ENCODE assay signal across 14 cellular contexts in genomic region chr2:46293466-46293865, GRCh38. TPM values are rescaled to one million over a fixed set of nuclear protein-coding genes. Genes with fewer than 3 reads are reported as not detected.
DNase-seq lines count a peak whose midpoint lies in the region; ATAC-seq, FAIRE-seq and TF ChIP-seq lines count a peak whose summit lies in the region.
"Had no signal": no experiment of that assay in that cellular context is flagged by ENCODE, and none has a peak within 500 bp of the region (broad histone marks: within the 10 kb centered on the region; RNA-seq: fewer than 3 reads in every experiment).

No MANE protein-coding gene starts in this region.

- peak overlapping the region; percentile 57 for H4K91ac ChIP-seq in trophoblast cell (ENCODE audit: low read depth, low read length)

- H3K27me3 Mint-ChIP-seq in activated CD8-positive, alpha-beta memory T cell treated with anti-CD3 and anti-CD28 coated beads, Interleukin-2, amount 10 ng/mL, durations not matched to agents 7 days and 5 days, result peaks cover 47% of the 10 kb centered on the region

- no peak for TF ChIP-seq EP300 in K562 (IDR thresholded peaks at IDR 0.05; ENCODE audit: low read length)

- H2AFZ ChIP-seq in GM23248, result no peak overlapping the region
- no peak overlapping the region for H2AFZ ChIP-seq in K562 (ENCODE audit: low read depth, low read length)
- no peak overlapping the region for H2AFZ ChIP-seq in trophoblast cell (ENCODE audit: insufficient read depth, low read length, poor library complexity)

- no peaks in the 10 kb centered on the region for H3K36me3 Mint-ChIP-seq in activated CD8-positive, alpha-beta memory T cell treated with anti-CD3 and anti-CD28 coated beads, Interleukin-2, amount 10 ng/mL, durations not matched to agents 7 days and 5 days

- peak overlapping the region; percentile 81 for H2BK12ac ChIP-seq in trophoblast cell (ENCODE audit: low read length)

- in situ Hi-C loops in GM23248 (cut with MboI), result loop anchor here (10.0 kb wide), 1 partner anchor 209 kb away; no protein-coding TSS in a partner anchor
- in situ Hi-C loops in K562 (cut with MboI), result no loop called here

- H4K8ac ChIP-seq in trophoblast cell (ENCODE audit: low read depth, low read length), result no peak overlapping the region

- no peak overlapping the region for H3K4me3 Mint-ChIP-seq in activated CD8-positive, alpha-beta memory T cell treated with anti-CD3 and anti-CD28 coated beads, Interleukin-2, amount 10 ng/mL, durations not matched to agents 7 days and 5 days
- H3K4me3 Mint-ChIP-seq: CD4-positive, alpha-beta memory T cell; H9; HFFc6 had no signal

- H3K9ac ChIP-seq in GM23248, result no peak overlapping the region
- no peak overlapping the region for H3K9ac ChIP-seq in K562 (ENCODE audit: insufficient read depth in 1 of 2, low read depth in 2 of 2, low read length in 2 of 2)
- no peak overlapping the region for H3K9ac ChIP-seq in trophoblast cell (ENCODE audit: low read length)

- H3K4me2 ChIP-seq in GM23248 (ENCODE audit: unreplicated experiment), result no peak overlapping the region
- H3K4me2 ChIP-seq in K562 (ENCODE audit: insufficient read depth, low read length), result no peak overlapping the region
- H3K4me2 ChIP-seq in trophoblast cell (ENCODE audit: low read length), result no peak overlapping the region

- BruUV-seq in K562 (replicated peaks; lab: Mats Ljungman, UMichigan), result no TSS peak

- H3K9me2 ChIP-seq in GM23248 (ENCODE audit: insufficient read depth), result no peaks in the 10 kb centered on the region

- 67 to 68% methylated on average over 4 of the region's 4 CpGs for WGBS in GM23248 (ENCODE audit: low coverage in 1 of 2, low lambda C conversion rate in 2 of 2, missing lambda C conversion rate in 2 of 2), 2 experiments
- WGBS in K562 (ENCODE audit: insufficient coverage, low coverage, missing lambda C conversion rate), result 17% methylated on average over 4 of the region's 4 CpGs
- WGBS in trophoblast cell (ENCODE audit: extremely low coverage, insufficient coverage, insufficient read length), result no CpG with 5 or more reads among the region's 4 CpGs

- no peaks in the 10 kb centered on the region for H3K27me3 ChIP-seq in GM23248 (replicated peaks; ENCODE audit: insufficient read depth)
- peaks cover 2 to 4% of the 10 kb centered on the region in 2 experiments; a peak in 2 of 5 replicates for H3K27me3 ChIP-seq in K562 (ENCODE audit: control insufficient read depth in 2 of 2, insufficient read depth in 2 of 2, low read length in 2 of 2)
- no peaks in the 10 kb centered on the region for H3K27me3 ChIP-seq in trophoblast cell (ENCODE audit: insufficient read depth, low read length)

- TF ChIP-seq POLR2A in K562 (conservative IDR thresholded peaks at IDR 0.05), result no peak

- no peak for FAIRE-seq in K562 (lab: Jason Lieb, UNC)
- FAIRE-seq: GM12892 had no signal

- H3K23ac ChIP-seq in trophoblast cell (ENCODE audit: low read length), result no peak overlapping the region

- H3K27ac Mint-ChIP-seq in activated CD8-positive, alpha-beta memory T cell treated with anti-CD3 and anti-CD28 coated beads, Interleukin-2, amount 10 ng/mL, durations not matched to agents 7 days and 5 days, result no peak overlapping the region
- H3K27ac Mint-ChIP-seq: HFFc6 had no signal

- H3K79me2 ChIP-seq in GM23248 (ENCODE audit: insufficient read depth), result peaks cover 12% of the 10 kb centered on the region
- no peaks in the 10 kb centered on the region for H3K79me2 ChIP-seq in K562 (ENCODE audit: control insufficient read depth, insufficient read depth, low read length)
- peaks cover 23% of the 10 kb centered on the region for H3K79me2 ChIP-seq in trophoblast cell (ENCODE audit: control insufficient read depth, insufficient read depth, low read length, poor library complexity)

- peak overlapping the region; percentile 82 for H2AK5ac ChIP-seq in trophoblast cell (ENCODE audit: low read length)

- H3K4me1 ChIP-seq in GM23248 (ENCODE audit: insufficient read depth) (no peaks in the 10 kb centered on the region), K562 (replicated peaks in 1 of 2; ENCODE audit: control insufficient read depth in 2 of 2, insufficient read depth in 2 of 2, low read length in 2 of 2) (peaks cover 4 to 23% of the 10 kb centered on the region in 2 experiments), trophoblast cell (ENCODE audit: control insufficient read depth in 1 of 2, insufficient read depth in 2 of 2, low read length in 2 of 2) (peaks cover 12 to 28% of the 10 kb centered on the region in 2 experiments)

- H3K4me1 Mint-ChIP-seq in activated CD8-positive, alpha-beta memory T cell treated with anti-CD3 and anti-CD28 coated beads, Interleukin-2, amount 10 ng/mL, durations not matched to agents 7 days and 5 days, result peaks cover 24% of the 10 kb centered on the region

- H3K9me1 ChIP-seq in K562 (ENCODE audit: control insufficient read depth, insufficient read depth, low read length), result no peaks in the 10 kb centered on the region

- TF ChIP-seq CTCF in K562 (IDR thresholded peaks at IDR 0.05 in 2 of 3, conservative IDR thresholded peaks at IDR 0.05 in 1 of 3; ENCODE audit: insufficient read depth in 2 of 3, low read depth in 1 of 3, low read length in 3 of 3), result no peak

- H3K4me3 ChIP-seq in GM23248, result no peak overlapping the region
- no peak overlapping the region for H3K4me3 ChIP-seq in K562
- H3K4me3 ChIP-seq in trophoblast cell (ENCODE audit: low read depth, low read length), result no peak overlapping the region

- intact Hi-C loops in K562 (cut with micrococcal nuclease), result loop anchor here (10.0 kb wide), 2 partner anchors 109 to 279 kb away; no protein-coding TSS in a partner anchor

- ATAC-seq in K562 (no peak), HG03196 (IDR thresholded peaks at IDR 0.05; ENCODE audit: unreplicated experiment) (no peak)
- no peak for ATAC-seq in activated CD8-positive, alpha-beta memory T cell treated with anti-CD3 and anti-CD28 coated beads, Interleukin-2, amount 10 ng/mL, durations not matched to agents 7 days and 5 days

- H3K14ac ChIP-seq in trophoblast cell (ENCODE audit: low read length), result peak overlapping the region; percentile 75

- H3K9me3 Mint-ChIP-seq in activated CD8-positive, alpha-beta memory T cell treated with anti-CD3 and anti-CD28 coated beads, Interleukin-2, amount 10 ng/mL, durations not matched to agents 7 days and 5 days (ENCODE audit: low read depth), result no peaks in the 10 kb centered on the region
- H3K9me3 Mint-ChIP-seq: CD4-positive, alpha-beta memory T cell; HFFc6 had no signal

- H3K79me1 ChIP-seq in trophoblast cell (ENCODE audit: low read length), result peaks cover 43% of the 10 kb centered on the region

- CTCF ChIA-PET in K562 (lab: Yijun Ruan, JAX; ENCODE audit: low intra/inter-chr PET ratio), result interaction anchor here (0.6 to 1.1 kb wide), 2 partner anchors 160 to 231 kb away, joined by 3 to 6 read pairs; no protein-coding TSS in a partner anchor
- CTCF ChIA-PET in activated CD8-positive, alpha-beta memory T cell treated with anti-CD3 and anti-CD28 coated beads, Interleukin-2, amount 10 ng/mL, durations not matched to agents 7 days and 5 days (lab: Charles Lee), result interaction anchor here (0.6 to 2.7 kb wide), 9 partner anchors 9 to 271 kb away, joined by 3 to 13 read pairs (median 5); no protein-coding TSS in a partner anchor

- no peaks in the 10 kb centered on the region for H4K20me1 ChIP-seq in GM23248 (ENCODE audit: insufficient read depth)
- peaks cover 4% of the 10 kb centered on the region; the same call in 1 of the 2 replicates for H4K20me1 ChIP-seq in K562 (replicated peaks; ENCODE audit: control insufficient read depth, insufficient read depth, low read length)

- H4K12ac ChIP-seq in trophoblast cell (ENCODE audit: low read depth, low read length), result no peak overlapping the region

- no peak overlapping the region for H3K18ac ChIP-seq in trophoblast cell (ENCODE audit: low read length)

- H3K27ac ChIP-seq in GM23248, result no peak overlapping the region
- H3K27ac ChIP-seq in K562 (ENCODE audit: extremely low read depth, low read depth, low read length), result no peak overlapping the region
- no peak overlapping the region for H3K27ac ChIP-seq in trophoblast cell (ENCODE audit: low read depth, low read length)

- POLR2A ChIA-PET in K562 (lab: Yijun Ruan, JAX), result no interaction called here

- no peak overlapping the region for H2BK5ac ChIP-seq in trophoblast cell (ENCODE audit: low read depth, low read length, poor library complexity)

- no peaks in the 10 kb centered on the region for H3F3A ChIP-seq in GM23248 (ENCODE audit: insufficient read depth)

- no peaks in the 10 kb centered on the region for H3K9me3 ChIP-seq in GM23248 (ENCODE audit: low read depth)
- H3K9me3 ChIP-seq in K562 (replicated peaks; ENCODE audit: control insufficient read depth, insufficient read depth, low read depth, low read length), result no peaks in the 10 kb centered on the region
- H3K9me3 ChIP-seq in trophoblast cell (ENCODE audit: insufficient read depth, low read depth, low read length), result no peaks in the 10 kb centered on the region

- peak; percentile 9 for DNase-seq in activated effector memory CD4-positive, alpha-beta T cell treated with anti-CD3 and anti-CD28 coated beads, Interleukin-2, amount 50 U/mL, for 16 hours
- DNase-seq in activated effector memory CD4-positive, alpha-beta T cell treated with Interleukin-2 at 50 U/mL for 16 hours, result no peak
- DNase-seq in GM23248 (peak; percentile 52), K562 (ENCODE audit: extremely low read depth in 1 of 4, low spot score in 3 of 4) (no peak), trophoblast cell (no peak)
- DNase-seq in activated CD8-positive, alpha-beta memory T cell treated with anti-CD3 and anti-CD28 coated beads, Interleukin-2, amount 10 ng/mL, durations not matched to agents 7 days and 5 days, result no peak
- DNase-seq: CD4-positive, alpha-beta memory T cell; COR-L47; DMS79 treated with DMSO at 0.1 percent for 48 hours; GF-D8; HFFc6 had no signal

- H3K36me3 ChIP-seq in GM23248 (ENCODE audit: low read depth), result no peaks in the 10 kb centered on the region
- H3K36me3 ChIP-seq in K562 (ENCODE audit: control insufficient read depth, insufficient read depth, low read length), result no peaks in the 10 kb centered on the region
- H3K36me3 ChIP-seq in trophoblast cell (ENCODE audit: control insufficient read depth in 1 of 2, insufficient read depth in 2 of 2, low read length in 2 of 2), result peaks cover 2 to 5% of the 10 kb centered on the region in 2 experiments

- H3K4ac ChIP-seq in trophoblast cell (ENCODE audit: low read depth, low read length), result no peak overlapping the region

- no peak for TF ChIP-seq RAD21 in K562 (CRISPR knock-in tag; conservative IDR thresholded peaks at IDR 0.05 in 1 of 2, IDR thresholded peaks at IDR 0.05 in 1 of 2)

- H2BK120ac ChIP-seq in trophoblast cell (ENCODE audit: insufficient read depth, low read length, poor library complexity), result peak overlapping the region; percentile 75

RNA-seq across cellular contexts. Expression of gene EPAS1, which starts 3.7 kb away (rescaled TPM):
- total RNA-seq in GM23248 (2014; rRNA removed; shearing (Covaris generic)), result 66.3 and 73.8 TPM in 2 replicates
- 45.2 and 47.5 TPM in 2 replicates for polyA plus RNA-seq in GM23248 (2016; fragmentation: Nextera tagmentation; extraction: Ambion mirVana)
- total RNA-seq in K562 (2011; cell fraction: chromatin; rRNA removed; ENCODE audit: low replicate concordance), result 16.7 and 39.1 TPM in 2 replicates
- 11.2 and 15.0 TPM in 2 replicates for total RNA-seq in K562 (2011; cell fraction: nucleolus; rRNA removed)
- 13.9 and 14.0 TPM in 2 replicates for total RNA-seq in K562 (2011; cell fraction: nucleoplasm; rRNA removed)
- 1.8 and 4.3 TPM in 2 replicates for total RNA-seq in K562 (2014; rRNA removed)
- 2.6 and 4.1 TPM in 2 replicates for total RNA-seq in K562 (2014; rRNA removed; fragmentation: Illumina TruSeq; extraction: Trizol)
- 5.3 and 5.6 TPM in 2 replicates for total RNA-seq in K562 (2015; rRNA removed; fragmentation: Illumina TruSeq; extraction: Trizol)
- total RNA-seq in K562 (2021), result 9.9 and 11.2 TPM in 2 replicates
- 4.1 and 14.1 TPM in 2 replicates for polyA plus RNA-seq in K562 (2011; rRNA removed)
- polyA plus RNA-seq in K562 (2011; cell fraction: cytosol; rRNA removed), result 3.4 and 4.8 TPM in 2 replicates
- polyA plus RNA-seq in K562 (2011; cell fraction: nucleus; rRNA removed), result 15.8 and 17.6 TPM in 2 replicates
- 13.3 and 35.0 TPM in 2 replicates for polyA plus RNA-seq in K562 (2012)
- polyA plus RNA-seq in K562 (2014; fragmentation: Illumina TruSeq; extraction: Trizol), result 4.6 and 6.2 TPM in 2 replicates
- under 1 TPM; 0.25 to 0.56 TPM for polyA plus RNA-seq in K562 (2014; fragmentation: Nextera tagmentation; extraction: Ambion mirVana)
- 2.9 and 3.6 TPM in 2 replicates for polyA plus RNA-seq in K562 (2014; rRNA removed)
- 6.0 and 12.7 TPM in 2 replicates for polyA minus RNA-seq in K562 (2011; rRNA and poly(A)+ RNA removed)
- 6.8 and 16.1 TPM in 2 replicates for polyA minus RNA-seq in K562 (2011; cell fraction: cytosol; rRNA and poly(A)+ RNA removed)
- 14.5 and 17.2 TPM in 2 replicates for polyA minus RNA-seq in K562 (2011; cell fraction: nucleus; rRNA and poly(A)+ RNA removed)
- polyA plus RNA-seq in trophoblast cell (2013), result 1,165 and 1,253 TPM in 2 replicates
- total RNA-seq in activated CD8-positive, alpha-beta memory T cell treated with anti-CD3 and anti-CD28 coated beads, Interleukin-2, amount 10 ng/mL, durations not matched to agents 7 days and 5 days, result 10 to 100 TPM; 15.6 to 42.5 TPM

Comparison
In these comparisons a context has a peak if more than half of its experiments do, and no peak if none do; other contexts are left out.
1. DNase-seq: peak in activated effector memory CD4-positive, alpha-beta T cell treated with anti-CD3 and anti-CD28 coated beads, Interleukin-2, amount 50 U/mL, for 16 hours (single experiment) and GM23248 (single experiment); none in activated effector memory CD4-positive, alpha-beta T cell treated with Interleukin-2 at 50 U/mL for 16 hours (single experiment), K562 (0 of 4), trophoblast cell (0 of 2) and activated CD8-positive, alpha-beta memory T cell treated with anti-CD3 and anti-CD28 coated beads, Interleukin-2, amount 10 ng/mL, durations not matched to agents 7 days and 5 days (single experiment).